12 cellular contexts compared by ENCODE assay signal in genomic region chr20:21559305-21559704, GRCh38. TPM values are rescaled to one million over a fixed set of nuclear protein-coding genes. Genes with fewer than 3 reads are reported as not detected.
DNase-seq lines count a peak whose midpoint lies in the region; ATAC-seq and TF ChIP-seq lines count a peak whose summit lies in the region.
"Had no signal": no experiment of that assay in that cellular context is flagged by ENCODE, and none has a peak within 500 bp of the region (broad histone marks: within the 10 kb centered on the region; RNA-seq: fewer than 3 reads in every experiment).

No MANE protein-coding gene starts in this region.

- H3K4me1 Mint-ChIP-seq in activated naive CD8-positive, alpha-beta T cell treated with anti-CD3 and anti-CD28 coated beads, Interleukin-2, amount 50 U/mL, for 24 hours = peaks cover 21% of the 10 kb centered on the region
- peaks cover 19% of the 10 kb centered on the region for H3K4me1 Mint-ChIP-seq in endothelial cell (ENCODE audit: unreplicated experiment)

- DNase-seq in activated CD4-positive, alpha-beta T cell treated with anti-CD3 and anti-CD28 coated beads for 48 hours = peak; percentile 46
- no peak for DNase-seq in activated CD4-positive, alpha-beta T cell treated with anti-CD3 and anti-CD28 coated beads for 1 hour
- no peak for DNase-seq in activated naive CD8-positive, alpha-beta T cell treated with anti-CD3 and anti-CD28 coated beads, Interleukin-2, amount 50 U/mL, for 24 hours
- DNase-seq in SK-N-DZ (ENCODE audit: low spot score) = no peak
- no peak for DNase-seq in HT-29 (ENCODE audit: low spot score)
- no peak for DNase-seq in endothelial cell (ENCODE audit: low spot score)

- H3K36me3 Mint-ChIP-seq in activated naive CD8-positive, alpha-beta T cell treated with anti-CD3 and anti-CD28 coated beads, Interleukin-2, amount 50 U/mL, for 24 hours (ENCODE audit: low read depth) = no peaks in the 10 kb centered on the region
- H3K36me3 Mint-ChIP-seq in endothelial cell (ENCODE audit: low read depth, unreplicated experiment) = no peaks in the 10 kb centered on the region

- peak; percentile 74 for ATAC-seq in GM19351 (IDR thresholded peaks at IDR 0.05; ENCODE audit: unreplicated experiment)
- peak; percentile 49 for ATAC-seq in HG03196 (IDR thresholded peaks at IDR 0.05; ENCODE audit: unreplicated experiment)
- peak; percentile 62 for ATAC-seq in activated naive CD8-positive, alpha-beta T cell treated with anti-CD3 and anti-CD28 coated beads, Interleukin-2, amount 50 U/mL, for 24 hours
- ATAC-seq: A549, right lobe of liver had no signal

- H3K4me3 Mint-ChIP-seq in activated naive CD8-positive, alpha-beta T cell treated with anti-CD3 and anti-CD28 coated beads, Interleukin-2, amount 50 U/mL, for 24 hours = no peak overlapping the region
- H3K4me3 Mint-ChIP-seq in endothelial cell (ENCODE audit: unreplicated experiment) = no peak overlapping the region

- no peaks in the 10 kb centered on the region for H3K9me3 Mint-ChIP-seq in activated naive CD8-positive, alpha-beta T cell treated with anti-CD3 and anti-CD28 coated beads, Interleukin-2, amount 50 U/mL, for 24 hours
- H3K9me3 Mint-ChIP-seq in endothelial cell (ENCODE audit: unreplicated experiment) = no peaks in the 10 kb centered on the region

- H3K27me3 Mint-ChIP-seq in activated naive CD8-positive, alpha-beta T cell treated with anti-CD3 and anti-CD28 coated beads, Interleukin-2, amount 50 U/mL, for 24 hours = peaks cover 10% of the 10 kb centered on the region
- H3K27me3 Mint-ChIP-seq in endothelial cell (ENCODE audit: unreplicated experiment) = peaks cover 10% of the 10 kb centered on the region

- TF ChIP-seq CTCF in endothelial cell (IDR thresholded peaks at IDR 0.05; ENCODE audit: unreplicated experiment) = no peak

- H3K27ac Mint-ChIP-seq in activated naive CD8-positive, alpha-beta T cell treated with anti-CD3 and anti-CD28 coated beads, Interleukin-2, amount 50 U/mL, for 24 hours = no peak overlapping the region
- no peak overlapping the region for H3K27ac Mint-ChIP-seq in endothelial cell (ENCODE audit: unreplicated experiment)

RNA-seq across cellular contexts. Expression of gene NKX2-2, which starts 45.4 kb away (rescaled TPM):
- not detected in 2 replicates for polyA plus RNA-seq in SK-N-DZ (2014; cell fraction: cytosol; rRNA removed)
- not detected in 2 replicates for polyA plus RNA-seq in SK-N-DZ (2014; cell fraction: nucleus; rRNA removed)
- total RNA-seq in HT-29 (2014; rRNA removed; shearing (Covaris generic)) = 0.16 TPM in 1 of 2 replicates, not detected in the other
- total RNA-seq in endothelial cell (ENCODE audit: unreplicated experiment) = 0.82 TPM
- total RNA-seq: astrocyte, right lobe of liver, RPMI7951 had no signal
- polyA plus RNA-seq: A549 had no signal
